ENCODE assay signal across 8 cellular contexts in the genomic region with DNA sequence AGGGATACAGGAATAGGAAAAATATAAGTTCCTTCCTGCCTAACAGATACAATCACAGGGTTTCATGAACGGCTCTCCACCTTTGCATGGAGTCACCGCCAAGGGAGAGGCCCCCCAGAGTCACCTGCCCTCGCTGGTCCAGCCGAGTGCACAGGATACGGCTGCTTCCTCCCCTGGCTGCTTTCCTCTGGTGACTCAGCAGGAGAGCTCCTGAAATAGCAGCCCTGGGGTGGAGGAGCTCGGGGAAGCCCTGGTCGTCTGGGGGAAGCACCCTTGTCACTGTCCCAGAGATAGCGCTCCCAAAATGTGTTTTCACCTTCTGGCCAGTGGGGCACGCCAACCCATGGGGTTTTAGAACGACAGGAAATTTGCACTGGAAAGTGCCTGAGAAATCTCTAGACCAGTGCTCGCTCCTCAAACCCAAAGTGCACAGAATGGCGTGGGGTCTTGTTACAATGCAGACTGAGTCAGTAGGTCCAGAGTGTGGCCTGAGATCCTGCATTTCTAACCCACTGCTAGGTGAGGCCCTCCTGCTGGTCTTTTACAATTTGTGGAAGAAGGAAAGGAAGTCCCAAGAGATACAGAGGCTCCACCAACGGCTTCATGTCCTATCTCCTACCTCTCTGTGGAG. TPM values are rescaled to one million over a fixed set of nuclear protein-coding genes. Genes with fewer than 3 reads are reported as not detected.
A peak's percentile ranks its signal among the peaks of the same experiment; 100 is the strongest.
DNase-seq lines count a peak whose midpoint lies in the region; ATAC-seq and TF ChIP-seq lines count a peak whose summit lies in the region.

No MANE protein-coding gene starts in this region.

- H3K36me3 ChIP-seq in esophagus squamous epithelium: no peaks in the 10 kb centered on the region

- peak; percentile 72 for DNase-seq in AG08395 (ENCODE audit: low spot score)
- DNase-seq in SW480 (ENCODE audit: low spot score): peak; percentile 32
- peak; percentile 89 for DNase-seq in kidney tubule cell (ENCODE audit: low spot score)
- no peak for DNase-seq in NCI-H1092 (lab: John Stamatoyannopoulos, UW)
- no peak for DNase-seq in midbrain (lab: John Stamatoyannopoulos, UW)
- DNase-seq in esophagus squamous epithelium (lab: John Stamatoyannopoulos, UW): no peak

- no peaks in the 10 kb centered on the region for H3K27me3 ChIP-seq in esophagus squamous epithelium

- TF ChIP-seq CTCF in esophagus squamous epithelium (IDR thresholded peaks at IDR 0.05): no peak

- peak; percentile 88 for ATAC-seq in GM21786 (IDR thresholded peaks at IDR 0.05; ENCODE audit: unreplicated experiment)
- no peak for ATAC-seq in HG02759 (IDR thresholded peaks at IDR 0.05; ENCODE audit: unreplicated experiment)

- H3K9me3 ChIP-seq in esophagus squamous epithelium: no peaks in the 10 kb centered on the region

- TF ChIP-seq POLR2A in esophagus squamous epithelium (IDR thresholded peaks at IDR 0.05): no peak

- peaks cover 7 to 40% (median 18%) of the 10 kb centered on the region in 3 donors for H3K4me1 ChIP-seq in esophagus squamous epithelium

- intact Hi-C loops in esophagus squamous epithelium (cut with DNase I): no loop called here

- WGBS in esophagus squamous epithelium, 2 donors: 26 to 44% methylated on average over 7 to 9 of the region's 13 CpGs

- H3K27ac ChIP-seq in esophagus squamous epithelium: peak overlapping the region in 1 of 4 donors; percentile 40

- no peak overlapping the region for H3K4me3 ChIP-seq in esophagus squamous epithelium

RNA-seq across cellular contexts. Expression of a gene that starts 35.9 kb away (rescaled TPM):
- total RNA-seq in esophagus squamous epithelium: 10 to 100 TPM in 3 of 4 donors, 1 to 10 TPM in 1; 4.6 to 12.9 (median 11.8) TPM

Comparison
In these comparisons a context has a peak if more than half of its experiments do, and no peak if none do; other contexts are left out.
1. DNase-seq: peak in AG08395 (single experiment), SW480 (single experiment) and kidney tubule cell (single experiment); none in NCI-H1092 (single experiment), midbrain (single experiment) and esophagus squamous epithelium (single experiment).